In the genomic region with DNA sequence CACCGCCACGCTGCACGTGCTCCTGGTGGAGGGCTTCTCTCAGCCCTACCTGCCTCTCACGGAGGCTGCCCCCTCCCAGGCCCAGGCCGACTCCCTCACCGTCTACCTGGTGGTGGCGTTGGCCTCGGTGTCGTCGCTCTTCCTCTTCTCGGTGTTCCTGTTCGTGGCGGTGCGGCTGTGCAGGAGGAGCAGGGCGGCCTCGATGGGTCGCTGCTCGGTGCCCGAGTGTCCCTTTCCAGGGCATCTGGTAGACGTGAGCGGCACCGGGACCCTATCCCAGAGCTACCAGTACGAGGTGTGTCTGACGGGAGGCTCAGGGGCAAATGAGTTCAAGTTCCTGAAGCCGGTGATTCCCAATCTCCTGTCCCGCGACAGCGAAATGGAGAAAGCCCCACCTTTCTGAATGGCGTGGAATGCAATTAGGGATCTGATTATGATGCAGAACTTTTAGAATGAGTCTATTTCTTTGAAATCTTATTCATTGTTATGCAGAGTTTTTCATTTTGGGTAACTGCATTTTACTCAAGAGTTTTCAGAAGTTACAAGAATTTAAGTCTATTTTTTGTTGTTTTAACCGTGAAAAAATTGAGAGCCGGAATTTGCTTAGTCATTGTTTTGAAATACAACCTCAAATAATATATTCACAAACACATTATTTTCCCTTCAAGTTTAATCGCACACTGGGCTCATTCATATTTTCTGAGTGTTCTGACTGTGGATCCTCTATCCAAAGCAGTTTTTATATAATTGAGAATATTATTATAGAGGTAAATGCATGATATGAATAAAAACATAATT, we compare ENCODE assay signal across 25 cellular contexts. TPM values are rescaled to one million over a fixed set of nuclear protein-coding genes. Genes with fewer than 3 reads are reported as not detected.
"Had no signal": no experiment of that assay in that cellular context is flagged by ENCODE, and none has a peak within 500 bp of the region (broad histone marks: within the 10 kb centered on the region; RNA-seq: fewer than 3 reads in every experiment).

No MANE protein-coding gene starts in this region.

- H3K27me3 ChIP-seq: adrenal gland, body of pancreas, colonic mucosa, dorsolateral prefrontal cortex, hepatocyte, transverse colon had no signal

- H3K4me2 ChIP-seq: hepatocyte, SK-N-SH had no signal

- H3K4me3 Mint-ChIP-seq: natural killer cell treated with Interleukin-12 subunit alpha and Interleukin-12 subunit beta and Interleukin-15 and Interleukin-18, amount 100 ng/mL, for 72 hours had no signal

- H3K36me3 ChIP-seq: adrenal gland, colonic mucosa, gastrocnemius medialis, transverse colon had no signal

- H3K27ac Mint-ChIP-seq: activated naive CD4-positive, alpha-beta T cell treated with anti-CD3 and anti-CD28 coated beads, Interleukin-2, amount 50 U/mL, for 72 hours; natural killer cell treated with Interleukin-12 subunit alpha and Interleukin-12 subunit beta and Interleukin-15 and Interleukin-18, amount 100 ng/mL, for 72 hours had no signal

- ATAC-seq: activated naive CD4-positive, alpha-beta T cell treated with anti-CD3 and anti-CD28 coated beads, Interleukin-2, amount 50 U/mL, for 72 hours; body of pancreas; gastrocnemius medialis; left cardiac atrium; left ventricle myocardium superior; mucosa of descending colon; natural killer cell treated with Interleukin-12 subunit alpha and Interleukin-12 subunit beta and Interleukin-15 and Interleukin-18, amount 100 ng/mL, for 72 hours; right cardiac atrium had no signal

- DNase-seq: activated CD4-positive, alpha-beta T cell treated with anti-CD3 and anti-CD28 coated beads for 4 hours; activated effector memory CD4-positive, alpha-beta T cell treated with anti-CD3 and anti-CD28 coated beads, Interleukin-2, amount 50 U/mL, for 16 hours; activated T-cell treated with anti-CD3 and anti-CD28 coated beads for 4 hours; adrenal gland; aorta; body of pancreas; colonic mucosa; dorsolateral prefrontal cortex; effector memory CD4-positive, alpha-beta T cell; erythroblast; gastrocnemius medialis; islet precursor cell; left cardiac atrium; left ventricle myocardium superior; mucosa of descending colon; right cardiac atrium; SK-N-SH; spleen; stimulated activated naive CD4-positive, alpha-beta T cell treated with Interleukin-2 at 50 U/mL for 16 hours; SW 1271; transverse colon had no signal

- H3K4me1 ChIP-seq: adrenal gland, body of pancreas, colonic mucosa, gastrocnemius medialis, spleen, transverse colon had no signal

- H3K4me3 ChIP-seq: adrenal gland, body of pancreas, colonic mucosa, dorsolateral prefrontal cortex, gastrocnemius medialis, hepatocyte, mucosa of descending colon, transverse colon had no signal

- H3K27ac ChIP-seq: adrenal gland, body of pancreas, colonic mucosa, dorsolateral prefrontal cortex, gastrocnemius medialis, hepatocyte, spleen, transverse colon had no signal

RNA-seq across cellular contexts. Expression of gene PCDHB15, which starts 8.5 kb away (rescaled TPM):
- total RNA-seq: activated naive CD4-positive, alpha-beta T cell treated with anti-CD3 and anti-CD28 coated beads, Interleukin-2, amount 50 U/mL, for 72 hours; natural killer cell treated with Interleukin-12 subunit alpha and Interleukin-12 subunit beta and Interleukin-15 and Interleukin-18, amount 100 ng/mL, for 72 hours; T-helper 2 cell treated with Interferon-gamma antibody and Interleukin-4, amounts not matched to agents 100 ng/mL and 5 ng/mL, for 36 hours had no signal

RNA-seq across cellular contexts. Expression of gene PCDHB14, which starts 13.6 kb away (rescaled TPM):
- total RNA-seq: activated naive CD4-positive, alpha-beta T cell treated with anti-CD3 and anti-CD28 coated beads, Interleukin-2, amount 50 U/mL, for 72 hours; natural killer cell treated with Interleukin-12 subunit alpha and Interleukin-12 subunit beta and Interleukin-15 and Interleukin-18, amount 100 ng/mL, for 72 hours; T-helper 2 cell treated with Interferon-gamma antibody and Interleukin-4, amounts not matched to agents 100 ng/mL and 5 ng/mL, for 36 hours had no signal

RNA-seq across cellular contexts. Expression of gene PCDHB13, which starts 23.0 kb away (rescaled TPM):
- total RNA-seq: activated naive CD4-positive, alpha-beta T cell treated with anti-CD3 and anti-CD28 coated beads, Interleukin-2, amount 50 U/mL, for 72 hours; T-helper 2 cell treated with Interferon-gamma antibody and Interleukin-4, amounts not matched to agents 100 ng/mL and 5 ng/mL, for 36 hours had no signal

RNA-seq across cellular contexts. Expression of gene PCDHB12, which starts 28.2 kb away (rescaled TPM):
- total RNA-seq: activated naive CD4-positive, alpha-beta T cell treated with anti-CD3 and anti-CD28 coated beads, Interleukin-2, amount 50 U/mL, for 72 hours; natural killer cell treated with Interleukin-12 subunit alpha and Interleukin-12 subunit beta and Interleukin-15 and Interleukin-18, amount 100 ng/mL, for 72 hours; T-helper 2 cell treated with Interferon-gamma antibody and Interleukin-4, amounts not matched to agents 100 ng/mL and 5 ng/mL, for 36 hours had no signal

RNA-seq across cellular contexts. Expression of gene PCDHB11, which starts 37.3 kb away (rescaled TPM):
- total RNA-seq: activated naive CD4-positive, alpha-beta T cell treated with anti-CD3 and anti-CD28 coated beads, Interleukin-2, amount 50 U/mL, for 72 hours; natural killer cell treated with Interleukin-12 subunit alpha and Interleukin-12 subunit beta and Interleukin-15 and Interleukin-18, amount 100 ng/mL, for 72 hours; T-helper 2 cell treated with Interferon-gamma antibody and Interleukin-4, amounts not matched to agents 100 ng/mL and 5 ng/mL, for 36 hours had no signal
